17 cellular contexts compared by ENCODE assay signal in the genomic region with DNA sequence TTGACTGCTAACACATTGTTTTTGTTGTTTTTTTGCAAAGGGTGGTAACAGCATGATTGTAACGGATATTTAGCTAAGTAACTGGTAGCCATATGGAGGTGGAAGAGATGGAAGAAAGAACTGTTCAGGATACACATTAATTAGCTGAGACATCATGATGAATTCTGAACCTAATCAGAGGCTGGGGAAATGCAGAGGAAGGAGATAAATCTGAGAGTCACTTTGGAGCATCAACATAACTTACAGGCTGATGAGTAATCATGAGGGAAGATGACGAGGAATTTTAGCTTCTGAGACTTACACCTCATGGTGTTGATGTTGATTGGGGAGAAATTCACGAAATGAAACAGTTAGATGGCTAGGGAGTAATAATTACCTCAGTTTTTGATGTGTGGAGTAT.
DNase-seq lines count a peak whose midpoint lies in the region; ATAC-seq and TF ChIP-seq lines count a peak whose summit lies in the region.
"Had no signal": no experiment of that assay in that cellular context is flagged by ENCODE, and none has a peak within 500 bp of the region (broad histone marks: within the 10 kb centered on the region; RNA-seq: fewer than 3 reads in every experiment).

No MANE protein-coding gene starts in this region.

- H3K4me3 Mint-ChIP-seq in chondrocyte (ENCODE audit: unreplicated experiment) = no peak overlapping the region
- H3K4me3 Mint-ChIP-seq: CD8-positive, alpha-beta memory T cell; GM23338 had no signal

- H4K20me1 ChIP-seq in smooth muscle cell (ENCODE audit: low read depth) = no peaks in the 10 kb centered on the region

- peak overlapping the region; percentile 12 for H3K27ac ChIP-seq in smooth muscle cell (ENCODE audit: low read depth)
- H3K27ac ChIP-seq in SJCRH30 = no peak overlapping the region
- H3K27ac ChIP-seq: esophagus squamous epithelium, hepatocyte, testis had no signal

- DNase-seq in EH (ENCODE audit: low read depth) (peak; percentile 75), LHCN-M2 (ENCODE audit: low read depth) (peak; percentile 56), chondrocyte (ENCODE audit: low spot score) (no peak), smooth muscle cell (lab: John Stamatoyannopoulos, UW; ENCODE audit: unreplicated experiment) (no peak), SW 1271 (lab: John Stamatoyannopoulos, UW) (no peak), SJCRH30 (no peak)
- DNase-seq: activated CD8-positive, alpha-beta memory T cell treated with anti-CD3 and anti-CD28 coated beads, Interleukin-2, amount 50 U/mL, for 48 hours; CD8-positive, alpha-beta memory T cell; esophagus squamous epithelium; KBM-7; NCI-H1417 treated with DMSO at 0.1 percent for 48 hours; NCI-H524; testis had no signal

- no peak overlapping the region for H3K4me3 ChIP-seq in smooth muscle cell
- no peak overlapping the region for H3K4me3 ChIP-seq in SJCRH30
- H3K4me3 ChIP-seq: esophagus squamous epithelium, GM23338, hepatocyte, prostate gland, testis had no signal

- H3K4me1 Mint-ChIP-seq in chondrocyte (ENCODE audit: low read depth) = peaks cover 33% of the 10 kb centered on the region
- H3K4me1 Mint-ChIP-seq: GM23338 had no signal

- no peaks in the 10 kb centered on the region for H3K27me3 ChIP-seq in smooth muscle cell (ENCODE audit: low read depth)
- H3K27me3 ChIP-seq in SJCRH30 = no peaks in the 10 kb centered on the region
- H3K27me3 ChIP-seq: esophagus squamous epithelium, hepatocyte, testis had no signal

- no peak for TF ChIP-seq CTCF in chondrocyte (IDR thresholded peaks at IDR 0.05)
- no peak for TF ChIP-seq CTCF in smooth muscle cell (IDR thresholded peaks at IDR 0.05; ENCODE audit: borderline replicate concordance, insufficient read depth, poor library complexity, severe bottlenecking)

- peak overlapping the region; percentile 35 for H3K27ac Mint-ChIP-seq in chondrocyte (ENCODE audit: unreplicated experiment)
- H3K27ac Mint-ChIP-seq: GM23338 had no signal

- no peaks in the 10 kb centered on the region for H3F3A ChIP-seq in smooth muscle cell (ENCODE audit: low read depth)

- H3K27me3 Mint-ChIP-seq in chondrocyte (ENCODE audit: low read depth) = no peaks in the 10 kb centered on the region

- 78% methylated on average over 3 of the region's 3 CpGs for WGBS in smooth muscle cell (ENCODE audit: low lambda C conversion rate)

- H2AFZ ChIP-seq in smooth muscle cell (ENCODE audit: low read depth) = no peak overlapping the region
- H2AFZ ChIP-seq: GM23338, hepatocyte had no signal

- no peaks in the 10 kb centered on the region for H3K9me3 Mint-ChIP-seq in chondrocyte (ENCODE audit: low read depth)
- H3K9me3 Mint-ChIP-seq: CD8-positive, alpha-beta memory T cell; GM23338 had no signal

- H3K36me3 ChIP-seq in smooth muscle cell (ENCODE audit: low read depth) (peaks cover 3% of the 10 kb centered on the region), SJCRH30 (peaks cover 32% of the 10 kb centered on the region)
- H3K36me3 ChIP-seq: prostate gland had no signal

- H3K4me1 ChIP-seq in smooth muscle cell (ENCODE audit: low read depth) (no peaks in the 10 kb centered on the region), SJCRH30 (no peaks in the 10 kb centered on the region)
- H3K4me1 ChIP-seq: esophagus squamous epithelium, testis had no signal

- no peaks in the 10 kb centered on the region for H3K79me2 ChIP-seq in smooth muscle cell (ENCODE audit: low read depth)
- H3K79me2 ChIP-seq: hepatocyte had no signal

- H3K4me2 ChIP-seq in smooth muscle cell = no peak overlapping the region
- H3K4me2 ChIP-seq: GM23338, hepatocyte had no signal

- H3K9ac ChIP-seq in smooth muscle cell (ENCODE audit: low read depth) = no peak overlapping the region

- peaks cover 32% of the 10 kb centered on the region for H3K36me3 Mint-ChIP-seq in chondrocyte (ENCODE audit: low read depth)

- ATAC-seq in GM19452 (IDR thresholded peaks at IDR 0.05; ENCODE audit: unreplicated experiment) = no peak
- ATAC-seq: GM23338 had no signal

- no peaks in the 10 kb centered on the region for H3K9me3 ChIP-seq in smooth muscle cell (replicated peaks; ENCODE audit: low read depth)
- H3K9me3 ChIP-seq in SJCRH30 (replicated peaks) = no peaks in the 10 kb centered on the region
- H3K9me3 ChIP-seq: esophagus squamous epithelium, prostate gland, testis had no signal

Comparison
In these comparisons a context has a peak if more than half of its experiments do, and no peak if none do; other contexts are left out.
1. DNase-seq: peak in EH (single experiment) and LHCN-M2 (single experiment); none in chondrocyte (single experiment), smooth muscle cell (single experiment), SW 1271 (0 of 2) and SJCRH30 (0 of 2).